ENCODE assay signal across 8 cellular contexts in genomic region chr7:6558837-6559236, GRCh38. TPM values are rescaled to one million over a fixed set of nuclear protein-coding genes. Genes with fewer than 3 reads are reported as not detected.
DNase-seq lines count a peak whose midpoint lies in the region; ATAC-seq and TF ChIP-seq lines count a peak whose summit lies in the region.

No MANE protein-coding gene starts in this region.

- peak; percentile 61 for DNase-seq in SIG-M5 treated with dmso at 0.1 percent for 504 hours (lab: John Stamatoyannopoulos, UW; ENCODE audit: unreplicated experiment)
- DNase-seq in SIG-M5 (lab: John Stamatoyannopoulos, UW), result no peak
- DNase-seq in HS-27A (ENCODE audit: low read depth), result peak; percentile 11
- DNase-seq in SK-N-DZ (ENCODE audit: low spot score), result peak; percentile 69
- peak; percentile 58 for DNase-seq in iPS-NIHi11 (ENCODE audit: low spot score)
- DNase-seq in uterus, result no peak

- no peaks in the 10 kb centered on the region for H3K27me3 ChIP-seq in uterus

- intact Hi-C loops in uterus (cut with DNase I; ENCODE audit: low total_unique reads), result no loop called here

- H3K9me3 ChIP-seq in uterus, result no peaks in the 10 kb centered on the region

- TF ChIP-seq CTCF in uterus (IDR thresholded peaks at IDR 0.05), result no peak

- ATAC-seq in HG02571 (IDR thresholded peaks at IDR 0.05; ENCODE audit: unreplicated experiment), result no peak
- no peak for ATAC-seq in activated CD4-positive, CD25-positive, alpha-beta regulatory T cell treated with anti-CD3 and anti-CD28 coated beads, Interleukin-2, amount 50 U/mL, for 24 hours

- no peak overlapping the region for H3K4me3 ChIP-seq in uterus

- H3K27ac ChIP-seq in uterus, result no peak overlapping the region

- H3K4me1 ChIP-seq in uterus, result no peaks in the 10 kb centered on the region

- no peak for TF ChIP-seq POLR2A in uterus (IDR thresholded peaks at IDR 0.05)

- H3K36me3 ChIP-seq in uterus, result no peaks in the 10 kb centered on the region

RNA-seq across cellular contexts. Expression of gene GRID2IP, which starts 7.6 kb away (rescaled TPM):
- polyA plus RNA-seq in SK-N-DZ (2014; cell fraction: cytosol; rRNA removed), result not detected in 2 replicates
- polyA plus RNA-seq in SK-N-DZ (2014; cell fraction: nucleus; rRNA removed), result 0.26 and 0.39 TPM in 2 replicates
- under 1 TPM in 2 of 4 donors, not detected in 2; 0.21 to 0.49 TPM for total RNA-seq in uterus

RNA-seq across cellular contexts. Expression of gene ZDHHC4, which starts 18.4 kb away (rescaled TPM):
- 100.0 and 101 TPM in 2 replicates for polyA plus RNA-seq in SK-N-DZ (2014; cell fraction: cytosol; rRNA removed)
- 89.4 and 113 TPM in 2 replicates for polyA plus RNA-seq in SK-N-DZ (2014; cell fraction: nucleus; rRNA removed)
- total RNA-seq in uterus, result 10 to 100 TPM; 13.1 to 48.2 (median 37.0) TPM

RNA-seq across cellular contexts. Expression of gene INTS15, which starts 31.0 kb away (rescaled TPM):
- polyA plus RNA-seq in SK-N-DZ (2014; cell fraction: cytosol; rRNA removed), result 24.2 and 27.5 TPM in 2 replicates
- polyA plus RNA-seq in SK-N-DZ (2014; cell fraction: nucleus; rRNA removed), result 20.3 and 36.4 TPM in 2 replicates
- total RNA-seq in uterus, result 10 to 100 TPM in 3 of 4 donors, 1 to 10 TPM in 1; 7.6 to 44.1 (median 23.9) TPM

RNA-seq across cellular contexts. Expression of gene ZNF853, which starts 56.6 kb away (rescaled TPM):
- 7.3 and 7.5 TPM in 2 replicates for polyA plus RNA-seq in SK-N-DZ (2014; cell fraction: cytosol; rRNA removed)
- polyA plus RNA-seq in SK-N-DZ (2014; cell fraction: nucleus; rRNA removed), result 7.7 and 10.7 TPM in 2 replicates
- 10 to 100 TPM in 2 of 4 donors, 1 to 10 TPM in 1, under 1 TPM in 1; 0.88 to 20.7 (median 11.8) TPM for total RNA-seq in uterus

Comparison
In these comparisons a context has a peak if more than half of its experiments do, and no peak if none do; other contexts are left out.
1. DNase-seq: peak in SIG-M5 treated with dmso at 0.1 percent for 504 hours (single experiment), HS-27A (single experiment), SK-N-DZ (single experiment) and iPS-NIHi11 (single experiment); none in SIG-M5 (single experiment) and uterus (0 of 2).